8 cellular contexts compared by ENCODE assay signal in the genomic region with DNA sequence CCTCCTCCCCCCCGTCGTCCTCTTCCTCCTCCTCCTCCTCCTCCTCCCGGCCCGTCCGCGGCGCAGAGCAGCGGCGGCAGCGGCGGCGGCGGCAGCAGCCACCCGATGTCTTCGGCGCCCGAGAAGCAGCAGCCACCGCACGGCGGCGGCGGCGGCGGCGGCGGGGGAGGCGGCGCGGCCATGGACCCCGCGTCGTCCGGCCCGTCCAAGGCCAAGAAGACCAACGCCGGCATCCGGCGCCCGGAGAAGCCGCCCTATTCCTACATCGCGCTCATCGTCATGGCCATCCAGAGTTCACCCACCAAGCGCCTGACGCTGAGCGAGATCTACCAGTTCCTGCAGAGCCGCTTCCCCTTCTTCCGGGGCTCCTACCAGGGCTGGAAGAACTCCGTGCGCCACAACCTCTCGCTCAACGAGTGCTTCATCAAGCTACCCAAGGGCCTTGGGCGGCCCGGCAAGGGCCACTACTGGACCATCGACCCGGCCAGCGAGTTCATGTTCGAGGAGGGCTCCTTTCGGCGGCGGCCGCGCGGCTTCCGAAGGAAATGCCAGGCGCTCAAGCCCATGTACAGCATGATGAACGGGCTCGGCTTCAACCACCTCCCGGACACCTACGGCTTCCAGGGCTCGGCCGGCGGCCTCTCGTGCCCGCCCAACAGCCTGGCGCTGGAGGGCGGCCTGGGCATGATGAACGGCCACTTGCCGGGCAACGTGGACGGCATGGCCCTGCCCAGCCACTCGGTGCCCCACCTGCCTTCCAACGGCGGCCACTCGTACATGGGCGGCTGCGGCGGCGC. TPM values are rescaled to one million over a fixed set of nuclear protein-coding genes. Genes with fewer than 3 reads are reported as not detected.
DNase-seq lines count a peak whose midpoint lies in the region; ATAC-seq and TF ChIP-seq lines count a peak whose summit lies in the region.

A gene (plus strand): TSS at position 63 of the 797 bp plus-strand sequence. CDS start 43 bp downstream, at position 106.

- peaks cover 76% of the 10 kb centered on the region for H3K27me3 ChIP-seq in CD4-positive, alpha-beta T cell (ENCODE audit: control insufficient read depth, insufficient read depth, low read length)

- ATAC-seq in CD4-positive, alpha-beta T cell (ENCODE audit: poor library complexity) = no peak
- peak in 1 of 2 donors; percentile 38 for ATAC-seq in natural killer cell treated with Interleukin-12 subunit alpha and Interleukin-12 subunit beta and Interleukin-15 and Interleukin-18, amount 100 ng/mL, for 72 hours

- H3K36me3 Mint-ChIP-seq in CD4-positive, alpha-beta T cell (ENCODE audit: low read depth) = no peaks in the 10 kb centered on the region
- H3K36me3 Mint-ChIP-seq in natural killer cell treated with Interleukin-12 subunit alpha and Interleukin-12 subunit beta and Interleukin-15 and Interleukin-18, amount 100 ng/mL, for 72 hours = no peaks in the 10 kb centered on the region

- H3K9me3 Mint-ChIP-seq in CD4-positive, alpha-beta T cell = no peaks in the 10 kb centered on the region
- no peaks in the 10 kb centered on the region for H3K9me3 Mint-ChIP-seq in natural killer cell treated with Interleukin-12 subunit alpha and Interleukin-12 subunit beta and Interleukin-15 and Interleukin-18, amount 100 ng/mL, for 72 hours

- H3K27ac ChIP-seq in CD4-positive, alpha-beta T cell (ENCODE audit: low read depth, low read length) = no peak within 1 kb of the TSS
- H3K27ac ChIP-seq in substantia nigra (ENCODE audit: low read depth, low read length, poor library complexity, severe bottlenecking) = no peak within 1 kb of the TSS

- H3K27me3 Mint-ChIP-seq in CD4-positive, alpha-beta T cell = peaks cover 65% of the 10 kb centered on the region
- peaks cover 50 to 58% of the 10 kb centered on the region in 2 donors for H3K27me3 Mint-ChIP-seq in natural killer cell treated with Interleukin-12 subunit alpha and Interleukin-12 subunit beta and Interleukin-15 and Interleukin-18, amount 100 ng/mL, for 72 hours

- H3K4me3 Mint-ChIP-seq in CD4-positive, alpha-beta T cell = peak within 1 kb of the TSS; percentile 72
- peak within 1 kb of the TSS; percentile 86 for H3K4me3 Mint-ChIP-seq in natural killer cell treated with Interleukin-12 subunit alpha and Interleukin-12 subunit beta and Interleukin-15 and Interleukin-18, amount 100 ng/mL, for 72 hours

- POLR2A ChIA-PET in CD4-positive, alpha-beta T cell (lab: Charles Lee) = no interaction called here

- no peak for TF ChIP-seq POLR2A in NB4 (IDR thresholded peaks at IDR 0.05; ENCODE audit: extremely low read depth, insufficient read length)

- in situ Hi-C loops in endometrial microvascular endothelial cells (cut with HindIII; ENCODE audit: inconsistent ontology term, low pct_unique_long_range_greater_than_20kb, low sequenced_read_pairs) = loop anchor here (10.0 kb wide), 2 partner anchors 166 to 436 kb away; no protein-coding TSS in a partner anchor

- intact Hi-C loops in CD4-positive, alpha-beta T cell (cut with DNase I, micrococcal nuclease) = loop anchor here in 1 of 2 experiments (10.0 kb wide), 1 partner anchor 686 kb away; no protein-coding TSS in a partner anchor

- H3K9me3 ChIP-seq in CD4-positive, alpha-beta T cell (ENCODE audit: control insufficient read depth, low read length) = no peaks in the 10 kb centered on the region

- no peak within 1 kb of the TSS for H3K27ac Mint-ChIP-seq in CD4-positive, alpha-beta T cell
- no peak within 1 kb of the TSS for H3K27ac Mint-ChIP-seq in natural killer cell treated with Interleukin-12 subunit alpha and Interleukin-12 subunit beta and Interleukin-15 and Interleukin-18, amount 100 ng/mL, for 72 hours

- DNase-seq in CD4-positive, alpha-beta T cell = no peak
- DNase-seq in NB4 (ENCODE audit: low read depth) (peak; percentile 52), pons (ENCODE audit: low spot score) (no peak), DMS79 (lab: John Stamatoyannopoulos, UW) (no peak), hypothalamus (lab: John Stamatoyannopoulos, UW) (no peak), substantia nigra (lab: John Stamatoyannopoulos, UW) (no peak)
- no peak for DNase-seq in natural killer cell treated with Interleukin-12 subunit alpha and Interleukin-12 subunit beta and Interleukin-15 and Interleukin-18, amount 100 ng/mL, for 72 hours (ENCODE audit: low spot score)

- H3K4me1 Mint-ChIP-seq in CD4-positive, alpha-beta T cell (ENCODE audit: low read depth) = peaks cover 42% of the 10 kb centered on the region
- peaks cover 20 to 26% of the 10 kb centered on the region in 2 donors for H3K4me1 Mint-ChIP-seq in natural killer cell treated with Interleukin-12 subunit alpha and Interleukin-12 subunit beta and Interleukin-15 and Interleukin-18, amount 100 ng/mL, for 72 hours (ENCODE audit: low read depth in 2 of 2)

- CTCF ChIA-PET in CD4-positive, alpha-beta T cell (lab: Charles Lee) = no interaction called here

- TF ChIP-seq CTCF in CD4-positive, alpha-beta T cell (IDR thresholded peaks at IDR 0.05) = no peak
- no peak for TF ChIP-seq CTCF in NB4 (IDR thresholded peaks at IDR 0.05; ENCODE audit: low read depth, low read length)

- H3K4me3 ChIP-seq in NB4 (ENCODE audit: low read depth, low read length) = no peak within 1 kb of the TSS

RNA-seq across cellular contexts. Expression of the gene that starts here (rescaled TPM):
- total RNA-seq in CD4-positive, alpha-beta T cell = not detected
- total RNA-seq in endometrial microvascular endothelial cells (ENCODE audit: inconsistent ontology term) = 20.8 TPM
- not detected for total RNA-seq in natural killer cell treated with Interleukin-12 subunit alpha and Interleukin-12 subunit beta and Interleukin-15 and Interleukin-18, amount 100 ng/mL, for 72 hours

Comparison
In these comparisons a context has a peak if more than half of its experiments do, and no peak if none do; other contexts are left out.
1. RNA of the gene that starts here (total RNA-seq): 20.8 TPM in endometrial microvascular endothelial cells (single experiment); not detected in CD4-positive, alpha-beta T cell and not detected in natural killer cell treated with Interleukin-12 subunit alpha and Interleukin-12 subunit beta and Interleukin-15 and Interleukin-18, amount 100 ng/mL, for 72 hours; every median in the first group is over 10 times any median in the second.